ENCODE assay signal across 28 cellular contexts in the genomic region with DNA sequence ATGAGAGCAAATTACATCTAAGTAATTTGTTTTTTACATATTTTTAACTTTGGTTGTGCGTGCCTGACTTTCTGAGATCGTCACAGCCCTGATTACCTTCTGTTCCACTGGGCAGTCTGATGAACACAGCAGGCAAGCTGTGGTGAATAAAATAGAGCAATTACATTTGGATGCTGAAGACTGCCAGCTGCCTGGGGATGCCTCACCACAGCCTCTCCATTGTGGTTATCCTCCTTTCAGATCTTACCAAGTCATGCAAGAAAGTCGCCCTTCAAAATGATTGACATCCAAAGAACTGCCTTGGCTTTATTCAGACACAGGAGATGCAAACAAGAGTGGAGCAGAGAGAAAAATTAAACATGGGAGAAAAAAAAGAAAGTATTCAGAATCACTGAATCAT.
DNase-seq lines count a peak whose midpoint lies in the region; ATAC-seq and TF ChIP-seq lines count a peak whose summit lies in the region.
"Had no signal": no experiment of that assay in that cellular context is flagged by ENCODE, and none has a peak within 500 bp of the region (broad histone marks: within the 10 kb centered on the region; RNA-seq: fewer than 3 reads in every experiment).

No MANE protein-coding gene starts in this region.

- peaks cover 47% of the 10 kb centered on the region for H3K4me1 Mint-ChIP-seq in brain
- H3K4me1 Mint-ChIP-seq: activated T-helper 17 cell treated with anti-CD3 and anti-CD28 coated beads, Interleukin-2, amount 50 U/mL, for 72 hours had no signal

- peaks cover 3% of the 10 kb centered on the region for H3K27me3 Mint-ChIP-seq in brain
- H3K27me3 Mint-ChIP-seq: activated CD8-positive, alpha-beta T cell treated with anti-CD3 and anti-CD28 coated beads for 36 hours; CD4-positive, alpha-beta T cell; progenitor cell of endocrine pancreas had no signal

- H3K4me3 Mint-ChIP-seq in brain, result peak overlapping the region in 2 of 5 experiments; percentile 17 to 36
- H3K4me3 Mint-ChIP-seq: activated CD8-positive, alpha-beta T cell treated with anti-CD3 and anti-CD28 coated beads for 36 hours; activated T-helper 17 cell treated with anti-CD3 and anti-CD28 coated beads, Interleukin-2, amount 50 U/mL, for 72 hours; CD4-positive, alpha-beta T cell; natural killer cell treated with Interleukin-12 subunit alpha and Interleukin-12 subunit beta and Interleukin-15 and Interleukin-18, amount 100 ng/mL, for 72 hours had no signal

- peak overlapping the region; percentile 5 to 92 (median 76) for H3K27ac Mint-ChIP-seq in brain
- H3K27ac Mint-ChIP-seq: activated CD8-positive, alpha-beta T cell treated with anti-CD3 and anti-CD28 coated beads for 36 hours; activated T-helper 17 cell treated with anti-CD3 and anti-CD28 coated beads, Interleukin-2, amount 50 U/mL, for 72 hours; CD4-positive, alpha-beta T cell; natural killer cell treated with Interleukin-12 subunit alpha and Interleukin-12 subunit beta and Interleukin-15 and Interleukin-18, amount 100 ng/mL, for 72 hours; progenitor cell of endocrine pancreas had no signal

- no peaks in the 10 kb centered on the region for H3K36me3 Mint-ChIP-seq in brain
- H3K36me3 Mint-ChIP-seq: natural killer cell treated with Interleukin-12 subunit alpha and Interleukin-12 subunit beta and Interleukin-15 and Interleukin-18, amount 100 ng/mL, for 72 hours had no signal

- H3K9me3 Mint-ChIP-seq in brain, result no peaks in the 10 kb centered on the region
- H3K9me3 Mint-ChIP-seq: activated CD8-positive, alpha-beta T cell treated with anti-CD3 and anti-CD28 coated beads for 36 hours; activated T-helper 17 cell treated with anti-CD3 and anti-CD28 coated beads, Interleukin-2, amount 50 U/mL, for 72 hours; CD4-positive, alpha-beta T cell had no signal

- TF ChIP-seq CTCF in brain (conservative IDR thresholded peaks at IDR 0.05) (no peak), omental fat pad (IDR thresholded peaks at IDR 0.05) (no peak)

- ATAC-seq in HG02610 (IDR thresholded peaks at IDR 0.05; ENCODE audit: unreplicated experiment), result no peak
- ATAC-seq in omental fat pad (ENCODE audit: low FRiP score), result no peak
- ATAC-seq: activated CD8-positive, alpha-beta T cell treated with anti-CD3 and anti-CD28 coated beads for 36 hours; activated T-helper 17 cell treated with anti-CD3 and anti-CD28 coated beads, Interleukin-2, amount 50 U/mL, for 72 hours; esophagus mucosa; natural killer cell treated with Interleukin-12 subunit alpha and Interleukin-12 subunit beta and Interleukin-15 and Interleukin-18, amount 100 ng/mL, for 72 hours; sciatic nerve had no signal

- peak in 2 of 3 experiments; percentile 10 to 90 for DNase-seq in NCI-H1417 (lab: John Stamatoyannopoulos, UW)
- DNase-seq in NCI-H1417 treated with DMSO at 0.1 percent for 48 hours (lab: John Stamatoyannopoulos, UW), result no peak
- peak; percentile 5 for DNase-seq in NCI-H2227 (lab: John Stamatoyannopoulos, UW; ENCODE audit: unreplicated experiment)
- no peak for DNase-seq in NCI-H226
- no peak for DNase-seq in omental fat pad (ENCODE audit: low spot score)
- DNase-seq in Kasumi-1 (lab: John Stamatoyannopoulos, UW), result no peak
- DNase-seq: 8988T; activated CD8-positive, alpha-beta T cell treated with anti-CD3 and anti-CD28 coated beads for 36 hours; activated naive CD4-positive, alpha-beta T cell treated with anti-CD3 and anti-CD28 coated beads, Interleukin-2, amount 50 U/mL, for 16 hours; amniotic stem cell; CD4-positive, alpha-beta T cell; cortex of kidney; foreskin fibroblast; lower lobe of right lung; NCI-H1105 treated with DMSO at 0.1 percent for 48 hours; NCI-H345; OCI-M1; SK-N-SH; stimulated activated CD4-positive, alpha-beta T cell treated with anti-CD3 and anti-CD28 coated beads, Interleukin-15, amount 100 ng/mL, for 24 hours; stimulated activated naive CD4-positive, alpha-beta T cell; T-helper 2 cell had no signal

Comparison
In these comparisons a context has a peak if more than half of its experiments do, and no peak if none do; other contexts are left out.
1. DNase-seq: peak in NCI-H1417 (2 of 3) and NCI-H2227 (single experiment); none in NCI-H1417 treated with DMSO at 0.1 percent for 48 hours (single experiment), NCI-H226 (single experiment), omental fat pad (single experiment) and Kasumi-1 (0 of 2).